ENCODE assay signal across 9 cellular contexts in the genomic region with DNA sequence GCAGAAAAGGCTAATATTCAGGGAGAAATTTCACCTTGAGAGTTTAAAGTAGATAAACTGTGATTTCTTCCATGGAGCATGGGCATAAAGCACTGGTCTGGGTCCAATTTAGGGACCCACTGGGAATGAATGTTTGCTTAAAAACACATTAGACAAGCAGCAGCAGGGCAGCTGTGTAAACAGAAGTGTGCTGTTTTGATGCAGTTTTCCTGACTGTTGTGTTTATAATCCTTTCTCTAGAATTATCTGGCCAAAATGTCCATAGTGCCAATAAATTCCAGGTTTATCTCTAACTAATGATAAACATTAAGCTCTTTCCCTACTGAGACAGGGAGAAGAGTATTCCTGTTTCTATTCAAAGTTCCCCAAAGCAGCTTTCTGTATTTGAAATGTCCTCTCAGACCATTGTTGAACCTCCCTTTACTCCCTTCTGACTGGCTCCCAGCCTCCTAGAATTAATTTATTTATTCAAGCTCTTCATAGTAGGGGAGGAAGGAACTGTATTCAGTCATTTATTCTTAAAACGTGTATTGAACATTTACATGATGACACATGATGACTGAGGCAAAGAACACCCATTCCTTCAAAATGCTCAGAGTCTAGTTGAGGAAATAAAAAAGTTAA. TPM values are rescaled to one million over a fixed set of nuclear protein-coding genes. Genes with fewer than 3 reads are reported as not detected.
A peak's percentile ranks its signal among the peaks of the same experiment; 100 is the strongest.
DNase-seq lines count a peak whose midpoint lies in the region; ATAC-seq and TF ChIP-seq lines count a peak whose summit lies in the region.
"Had no signal": no experiment of that assay in that cellular context is flagged by ENCODE, and none has a peak within 500 bp of the region (broad histone marks: within the 10 kb centered on the region; RNA-seq: fewer than 3 reads in every experiment).

No MANE protein-coding gene starts in this region.

- no peaks in the 10 kb centered on the region for H3K36me3 Mint-ChIP-seq in activated CD4-positive, alpha-beta T cell treated with anti-CD3 and anti-CD28 coated beads for 36 hours (ENCODE audit: low read depth)

- no peak overlapping the region for H3K27ac Mint-ChIP-seq in activated CD4-positive, alpha-beta T cell treated with anti-CD3 and anti-CD28 coated beads for 36 hours

- no peaks in the 10 kb centered on the region for H3K36me3 ChIP-seq in smooth muscle cell (ENCODE audit: low read depth)

- H4K20me1 ChIP-seq in smooth muscle cell (ENCODE audit: low read depth), result no peaks in the 10 kb centered on the region

- no peaks in the 10 kb centered on the region for H3F3A ChIP-seq in smooth muscle cell (ENCODE audit: low read depth)

- POLR2A ChIA-PET in activated CD4-positive, alpha-beta T cell treated with anti-CD3 and anti-CD28 coated beads for 36 hours (lab: Charles Lee), result no interaction called here

- H3K4me1 Mint-ChIP-seq in activated CD4-positive, alpha-beta T cell treated with anti-CD3 and anti-CD28 coated beads for 36 hours, result no peaks in the 10 kb centered on the region

- no peak overlapping the region for H3K4me3 ChIP-seq in smooth muscle cell

- H3K27me3 Mint-ChIP-seq in activated CD4-positive, alpha-beta T cell treated with anti-CD3 and anti-CD28 coated beads for 36 hours, result peaks cover 14% of the 10 kb centered on the region

- H3K4me2 ChIP-seq in smooth muscle cell, result peak overlapping the region; percentile 61

- 10% methylated on average over 1 of the region's 1 CpG for WGBS in smooth muscle cell (ENCODE audit: low lambda C conversion rate)

- H3K79me2 ChIP-seq in smooth muscle cell (ENCODE audit: low read depth), result no peaks in the 10 kb centered on the region

- H3K4me1 ChIP-seq in smooth muscle cell (ENCODE audit: low read depth), result peaks cover 8% of the 10 kb centered on the region

- peak overlapping the region; percentile 17 for H2AFZ ChIP-seq in smooth muscle cell (ENCODE audit: low read depth)

- H3K9me3 ChIP-seq in smooth muscle cell (replicated peaks; ENCODE audit: low read depth), result no peaks in the 10 kb centered on the region

- H3K9ac ChIP-seq in smooth muscle cell (ENCODE audit: low read depth), result peak overlapping the region; percentile 44

- peak overlapping the region; percentile 87 for H3K27ac ChIP-seq in smooth muscle cell (ENCODE audit: low read depth)

- CTCF ChIA-PET in activated CD4-positive, alpha-beta T cell treated with anti-CD3 and anti-CD28 coated beads for 36 hours (lab: Charles Lee), result interaction anchor here (0.9 kb wide), 1 partner anchor 10 kb away, joined by 4 read pairs; no protein-coding TSS in a partner anchor

- no peaks in the 10 kb centered on the region for H3K9me3 Mint-ChIP-seq in activated CD4-positive, alpha-beta T cell treated with anti-CD3 and anti-CD28 coated beads for 36 hours (ENCODE audit: low read depth)

- peak; percentile 74 for DNase-seq in HT1080 (ENCODE audit: low read depth)
- peak; percentile 97 for DNase-seq in SHP77 treated with DMSO at 0.1 percent for 48 hours (lab: John Stamatoyannopoulos, UW)
- DNase-seq in left ventricle myocardium superior, result no peak
- no peak for DNase-seq in smooth muscle cell (lab: John Stamatoyannopoulos, UW; ENCODE audit: unreplicated experiment)
- no peak for DNase-seq in superior temporal gyrus (ENCODE audit: extremely low spot score)
- no peak for DNase-seq in activated CD4-positive, alpha-beta T cell treated with anti-CD3 and anti-CD28 coated beads for 36 hours

- H3K27me3 ChIP-seq in smooth muscle cell (ENCODE audit: low read depth), result no peaks in the 10 kb centered on the region

- intact Hi-C loops in left ventricle myocardium superior (cut with micrococcal nuclease), result no loop called here
- intact Hi-C loops in activated CD4-positive, alpha-beta T cell treated with anti-CD3 and anti-CD28 coated beads for 36 hours (cut with DNase I, micrococcal nuclease), result no loop called here

- H3K4me3 Mint-ChIP-seq in activated CD4-positive, alpha-beta T cell treated with anti-CD3 and anti-CD28 coated beads for 36 hours, result no peak overlapping the region

- no peak for TF ChIP-seq CTCF in smooth muscle cell (IDR thresholded peaks at IDR 0.05; ENCODE audit: borderline replicate concordance, insufficient read depth, poor library complexity, severe bottlenecking)

- ATAC-seq in left ventricle myocardium superior, result peak; percentile 65
- ATAC-seq in HG03139 (IDR thresholded peaks at IDR 0.05; ENCODE audit: unreplicated experiment), result no peak
- ATAC-seq in HG03520 (IDR thresholded peaks at IDR 0.05; ENCODE audit: unreplicated experiment), result no peak
- no peak for ATAC-seq in activated CD4-positive, alpha-beta T cell treated with anti-CD3 and anti-CD28 coated beads for 36 hours

RNA-seq across cellular contexts. Expression of a gene that starts 7.0 kb away (rescaled TPM):
- total RNA-seq in HT1080 (2014; rRNA removed; shearing (Covaris generic)), result 0.03 TPM in 1 of 2 replicates, not detected in the other
- 0.02 and 0.03 TPM in 2 replicates for polyA plus RNA-seq in HT1080 (2015; cell fraction: cytosol; rRNA removed)
- not detected in 2 replicates for polyA plus RNA-seq in HT1080 (2015; cell fraction: nucleus; rRNA removed)
- total RNA-seq in left ventricle myocardium superior (11.6 TPM), smooth muscle cell (0.40 and 0.58 TPM in 2 replicates)
- polyA plus RNA-seq in smooth muscle cell, result 0.37 and 0.86 TPM in 2 replicates
- total RNA-seq in activated CD4-positive, alpha-beta T cell treated with anti-CD3 and anti-CD28 coated beads for 36 hours, result not detected
- total RNA-seq: kidney epithelial cell had no signal

RNA-seq across cellular contexts. Expression of a gene that starts 37.0 kb away (rescaled TPM):
- total RNA-seq in HT1080 (2014; rRNA removed; shearing (Covaris generic)), result 508 and 543 TPM in 2 replicates
- 789 and 826 TPM in 2 replicates for polyA plus RNA-seq in HT1080 (2015; cell fraction: cytosol; rRNA removed)
- polyA plus RNA-seq in HT1080 (2015; cell fraction: nucleus; rRNA removed), result 636 and 639 TPM in 2 replicates
- total RNA-seq in left ventricle myocardium superior, result 112 TPM
- 113 and 134 TPM in 2 replicates for total RNA-seq in smooth muscle cell
- 37.5 and 83.3 TPM in 2 replicates for polyA plus RNA-seq in smooth muscle cell
- not detected for total RNA-seq in activated CD4-positive, alpha-beta T cell treated with anti-CD3 and anti-CD28 coated beads for 36 hours

Comparison
In these comparisons a context has a peak if more than half of its experiments do, and no peak if none do; other contexts are left out.
1. DNase-seq: peak in HT1080 (single experiment) and SHP77 treated with DMSO at 0.1 percent for 48 hours (single experiment); none in left ventricle myocardium superior (single experiment), smooth muscle cell (single experiment), superior temporal gyrus (single experiment) and activated CD4-positive, alpha-beta T cell treated with anti-CD3 and anti-CD28 coated beads for 36 hours (single experiment).
2. RNA of a gene that starts 37.0 kb away (total RNA-seq): 508 to 543 TPM in HT1080, 113 to 134 TPM in smooth muscle cell and 112 TPM in left ventricle myocardium superior (single experiment); not detected in activated CD4-positive, alpha-beta T cell treated with anti-CD3 and anti-CD28 coated beads for 36 hours; every median in the first group is over 100 times any median in the second.